In genomic region chr15:85614059-85614458, GRCh38 we compare ENCODE assay signal across 18 cellular contexts.
DNase-seq lines count a peak whose midpoint lies in the region; ATAC-seq and TF ChIP-seq lines count a peak whose summit lies in the region.
"Had no signal": no experiment of that assay in that cellular context is flagged by ENCODE, and none has a peak within 500 bp of the region (broad histone marks: within the 10 kb centered on the region; RNA-seq: fewer than 3 reads in every experiment).

No MANE protein-coding gene starts in this region.

- H3K27me3 ChIP-seq in left ventricle myocardium inferior (ENCODE audit: low read depth) (no peaks in the 10 kb centered on the region), right atrium auricular region (no peaks in the 10 kb centered on the region), adipocyte (replicated peaks; ENCODE audit: control insufficient read depth, insufficient read depth, low read length) (no peaks in the 10 kb centered on the region)
- H3K27me3 ChIP-seq: upper lobe of left lung had no signal

- H3K36me3 ChIP-seq in left ventricle myocardium inferior (peaks cover 3% of the 10 kb centered on the region), right atrium auricular region (no peaks in the 10 kb centered on the region), adipocyte (ENCODE audit: control insufficient read depth, insufficient read depth, low read length, severe bottlenecking) (no peaks in the 10 kb centered on the region)

- H3K4me1 Mint-ChIP-seq in memory B cell = peaks cover 16% of the 10 kb centered on the region

- H3K9me3 Mint-ChIP-seq in memory B cell = no peaks in the 10 kb centered on the region
- H3K9me3 Mint-ChIP-seq: activated naive CD4-positive, alpha-beta T cell treated with anti-CD3 and anti-CD28 coated beads, Interleukin-2, amount 50 U/mL, for 24 hours; endodermal cell; neural crest cell had no signal

- TF ChIP-seq CTCF in left ventricle myocardium inferior (IDR thresholded peaks at IDR 0.05; ENCODE audit: borderline replicate concordance) (no peak), right atrium auricular region (IDR thresholded peaks at IDR 0.05) (no peak)

- H3K9me3 ChIP-seq in left ventricle myocardium inferior (replicated peaks) (no peaks in the 10 kb centered on the region), right atrium auricular region (no peaks in the 10 kb centered on the region), adipocyte (ENCODE audit: control insufficient read depth, low read length) (no peaks in the 10 kb centered on the region)
- H3K9me3 ChIP-seq: upper lobe of left lung had no signal

- no peak overlapping the region for H3K4me3 ChIP-seq in left ventricle myocardium inferior
- H3K4me3 ChIP-seq in right atrium auricular region = no peak overlapping the region
- H3K4me3 ChIP-seq in adipocyte (ENCODE audit: low read length) = no peak overlapping the region
- H3K4me3 ChIP-seq: upper lobe of left lung had no signal

- H3K36me3 Mint-ChIP-seq in memory B cell = peaks cover 12% of the 10 kb centered on the region

- peak overlapping the region; percentile 59 for H3K27ac Mint-ChIP-seq in memory B cell
- H3K27ac Mint-ChIP-seq: activated naive CD4-positive, alpha-beta T cell treated with anti-CD3 and anti-CD28 coated beads, Interleukin-2, amount 50 U/mL, for 24 hours; endodermal cell had no signal

- H3K27ac ChIP-seq in left ventricle myocardium inferior (replicated peaks) (peak overlapping the region; percentile 83), right atrium auricular region (peak overlapping the region in 1 of 2 donors; percentile 37)

- H3K9ac ChIP-seq in adipocyte (ENCODE audit: low read length) = no peak overlapping the region

- H3K4me1 ChIP-seq in left ventricle myocardium inferior (peaks cover 90% of the 10 kb centered on the region), right atrium auricular region (peaks cover 0 to 67% of the 10 kb centered on the region in 2 donors), adipocyte (ENCODE audit: control insufficient read depth, insufficient read depth, low read length) (peaks cover 42% of the 10 kb centered on the region)

- no peak for ATAC-seq in memory B cell (ENCODE audit: low read depth)
- ATAC-seq in HG03175 (IDR thresholded peaks at IDR 0.05; ENCODE audit: unreplicated experiment) = no peak

- intact Hi-C loops in left ventricle myocardium inferior (cut with micrococcal nuclease) = no loop called here

- no peak overlapping the region for H3K4me3 Mint-ChIP-seq in memory B cell
- H3K4me3 Mint-ChIP-seq: activated naive CD4-positive, alpha-beta T cell treated with anti-CD3 and anti-CD28 coated beads, Interleukin-2, amount 50 U/mL, for 24 hours; endodermal cell; neural crest cell had no signal

- no peaks in the 10 kb centered on the region for H3K27me3 Mint-ChIP-seq in memory B cell
- H3K27me3 Mint-ChIP-seq: activated naive CD4-positive, alpha-beta T cell treated with anti-CD3 and anti-CD28 coated beads, Interleukin-2, amount 50 U/mL, for 24 hours had no signal

- no peak for DNase-seq in left ventricle myocardium inferior
- DNase-seq in right atrium auricular region (ENCODE audit: low spot score) = no peak
- peak; percentile 40 for DNase-seq in adipocyte (ENCODE audit: low read depth)
- DNase-seq in memory B cell (ENCODE audit: low spot score in 2 of 2) = no peak
- no peak for DNase-seq in superior temporal gyrus (ENCODE audit: extremely low spot score)
- no peak for DNase-seq in NCI-H2171 treated with DMSO at 0.1 percent for 48 hours (lab: John Stamatoyannopoulos, UW)
- DNase-seq in NCI-H1436 treated with DMSO at 0.1 percent for 48 hours (lab: John Stamatoyannopoulos, UW) = no peak
- DNase-seq: activated CD4-positive, alpha-beta T cell treated with anti-CD3 and anti-CD28 coated beads, Interleukin-2, amount 50 U/mL, for 1 hour; activated T-cell treated with anti-CD3 and anti-CD28 coated beads, Interleukin-2, amount 50 U/mL, for 1 hour; central memory CD4-positive, alpha-beta T cell; endodermal cell; KBM-7; NCI-H1436; stimulated activated CD4-positive, alpha-beta T cell treated with anti-CD3 and anti-CD28 coated beads, Interleukin-4, amount 100 ng/mL, for 4 hours had no signal
